3 cellular contexts compared by ENCODE assay signal in genomic region chr10:48143688-48144087, GRCh38.
DNase-seq lines count a peak whose midpoint lies in the region; ATAC-seq and TF ChIP-seq lines count a peak whose summit lies in the region.
"Not testable (repeated sequence)": the region's sequence is repeated elsewhere in the genome, so short reads cannot be mapped to it uniquely, and the experiment has no call there.

No MANE protein-coding gene starts in this region.

- H3K27ac ChIP-seq in left lung, result not testable (repeated sequence)

- H3K27me3 ChIP-seq in left lung, result not testable (repeated sequence)

- not testable (repeated sequence) for H3K36me3 ChIP-seq in left lung

- intact Hi-C loops in Right ventricle myocardium superior (cut with DNase I); left ventricle myocardium superior (cut with micrococcal nuclease); left lung (cut with DNase I): not testable (repeated sequence)

- ATAC-seq in Right ventricle myocardium superior (ENCODE audit: poor library complexity) (peak; percentile 18), left ventricle myocardium superior (peak; percentile 59), left lung (peak; percentile 35)

- H3K4me1 ChIP-seq in left lung, result not testable (repeated sequence)

- not testable (repeated sequence) for H3K9me3 ChIP-seq in left lung

- TF ChIP-seq CTCF in left lung (IDR thresholded peaks at IDR 0.05), result not testable (repeated sequence)

- DNase-seq in Right ventricle myocardium superior, left ventricle myocardium superior, left lung: not testable (repeated sequence)

- not testable (repeated sequence) for H3K4me3 ChIP-seq in left lung
